In genomic region chr3:196757876-196758739, GRCh38 we compare ENCODE assay signal across 12 cellular contexts. TPM values are rescaled to one million over a fixed set of nuclear protein-coding genes. Genes with fewer than 3 reads are reported as not detected.
DNase-seq lines count a peak whose midpoint lies in the region; ATAC-seq and TF ChIP-seq lines count a peak whose summit lies in the region.
"Had no signal": no experiment of that assay in that cellular context is flagged by ENCODE, and none has a peak within 500 bp of the region (broad histone marks: within the 10 kb centered on the region; RNA-seq: fewer than 3 reads in every experiment).

No MANE protein-coding gene starts in this region.

- BruUV-seq in MCF 10A (replicated peaks; lab: Mats Ljungman, UMichigan), result no TSS peak

- H3K4me3 Mint-ChIP-seq in MCF 10A (ENCODE audit: unreplicated experiment), result no peak overlapping the region
- peak overlapping the region; percentile 15 for H3K4me3 Mint-ChIP-seq in activated naive CD8-positive, alpha-beta T cell treated with anti-CD3 and anti-CD28 coated beads for 36 hours

- H3K4me1 Mint-ChIP-seq in MCF 10A (ENCODE audit: insufficient read depth, unreplicated experiment), result peaks cover 28% of the 10 kb centered on the region
- H3K4me1 Mint-ChIP-seq in activated naive CD8-positive, alpha-beta T cell treated with anti-CD3 and anti-CD28 coated beads for 36 hours, result peaks cover 52% of the 10 kb centered on the region

- H3K36me3 Mint-ChIP-seq in MCF 10A (ENCODE audit: insufficient read depth, unreplicated experiment), result peaks cover 22% of the 10 kb centered on the region
- peaks cover 62% of the 10 kb centered on the region for H3K36me3 Mint-ChIP-seq in activated naive CD8-positive, alpha-beta T cell treated with anti-CD3 and anti-CD28 coated beads for 36 hours

- no peaks in the 10 kb centered on the region for H3K4me1 ChIP-seq in breast epithelium

- POLR2A ChIA-PET in MCF 10A (lab: Yijun Ruan, JAX), result interaction anchor here (1.5 kb wide), 1 partner anchor 17 kb away, joined by 9 read pairs; no protein-coding TSS in a partner anchor

- no peaks in the 10 kb centered on the region for H3K27me3 ChIP-seq in breast epithelium
- H3K27me3 ChIP-seq: heart right ventricle had no signal

- H3K4me3 ChIP-seq in breast epithelium, result no peak overlapping the region
- H3K4me3 ChIP-seq: heart right ventricle had no signal

- TF ChIP-seq POLR2A in breast epithelium (IDR thresholded peaks at IDR 0.05), result no peak

- no peak overlapping the region for H3K27ac ChIP-seq in breast epithelium
- H3K27ac ChIP-seq: parathyroid adenoma had no signal

- peak overlapping the region; percentile 47 for H3K27ac Mint-ChIP-seq in MCF 10A (ENCODE audit: low read depth, unreplicated experiment)
- peak overlapping the region; percentile 80 for H3K27ac Mint-ChIP-seq in activated naive CD8-positive, alpha-beta T cell treated with anti-CD3 and anti-CD28 coated beads for 36 hours

- H3K27me3 Mint-ChIP-seq in MCF 10A (ENCODE audit: insufficient read depth, unreplicated experiment), result no peaks in the 10 kb centered on the region
- no peaks in the 10 kb centered on the region for H3K27me3 Mint-ChIP-seq in activated naive CD8-positive, alpha-beta T cell treated with anti-CD3 and anti-CD28 coated beads for 36 hours

- H3K36me3 ChIP-seq in breast epithelium, result no peaks in the 10 kb centered on the region

- H3K9me3 ChIP-seq in breast epithelium, result peaks cover 6 to 8% of the 10 kb centered on the region in 2 donors

- no peak for TF ChIP-seq CTCF in MCF 10A (IDR thresholded peaks at IDR 0.05; ENCODE audit: unreplicated experiment)
- no peak for TF ChIP-seq CTCF in breast epithelium (IDR thresholded peaks at IDR 0.05)

- intact Hi-C loops in MCF 10A (cut with micrococcal nuclease), result no loop called here
- intact Hi-C loops in breast epithelium (cut with DNase I; ENCODE audit: low total_unique reads), result no loop called here

- CTCF ChIA-PET in MCF 10A (lab: Yijun Ruan, JAX), result interaction anchor here (0.6 kb wide), 1 partner anchor 37 kb away, joined by 3 read pairs; no protein-coding TSS in a partner anchor

- DNase-seq in MCF 10A (ENCODE audit: unreplicated experiment) (peak; percentile 52), breast epithelium (ENCODE audit: low spot score in 2 of 2) (no peak), globus pallidus (ENCODE audit: low spot score) (peak; percentile 76), superior temporal gyrus (ENCODE audit: extremely low spot score) (peak; percentile 78), UCSD-AML1 (lab: John Stamatoyannopoulos, UW; ENCODE audit: unreplicated experiment) (no peak), cerebellar nuclear complex (lab: John Stamatoyannopoulos, UW) (no peak)
- peak; percentile 13 for DNase-seq in activated naive CD8-positive, alpha-beta T cell treated with anti-CD3 and anti-CD28 coated beads for 36 hours
- DNase-seq: activated CD4-positive, alpha-beta T cell treated with anti-CD3 and anti-CD28 coated beads, Interleukin-2, amount 50 U/mL, for 4 hours; DMS79 treated with DMSO at 0.1 percent for 48 hours; heart right ventricle had no signal

- no peak for ATAC-seq in GM21528 (IDR thresholded peaks at IDR 0.05; ENCODE audit: low FRiP score, unreplicated experiment)

- H3K9me3 Mint-ChIP-seq in MCF 10A (ENCODE audit: unreplicated experiment), result peaks cover 10% of the 10 kb centered on the region
- peaks cover 18% of the 10 kb centered on the region for H3K9me3 Mint-ChIP-seq in activated naive CD8-positive, alpha-beta T cell treated with anti-CD3 and anti-CD28 coated beads for 36 hours

RNA-seq across cellular contexts. Expression of gene PAK2, which starts 18.5 kb away (rescaled TPM):
- 119 and 126 TPM in 2 replicates for total RNA-seq in MCF 10A (2022)
- total RNA-seq in breast epithelium, result 10 to 100 TPM; 42.3 to 71.2 (median 50.5) TPM
- total RNA-seq in activated naive CD8-positive, alpha-beta T cell treated with anti-CD3 and anti-CD28 coated beads for 36 hours, result 10 to 100 TPM; 67.9 to 69.5 TPM

RNA-seq across cellular contexts. Expression of gene PIGX, which starts 45.9 kb away (rescaled TPM):
- total RNA-seq in MCF 10A (2022), result 20.8 and 23.2 TPM in 2 replicates
- total RNA-seq in breast epithelium, result 10 to 100 TPM; 22.5 to 34.4 (median 28.2) TPM
- 10 to 100 TPM; 41.4 to 44.3 TPM for total RNA-seq in activated naive CD8-positive, alpha-beta T cell treated with anti-CD3 and anti-CD28 coated beads for 36 hours

RNA-seq across cellular contexts. Expression of gene CEP19, which starts 46.1 kb away (rescaled TPM):
- total RNA-seq in MCF 10A (2022), result 1.8 and 3.2 TPM in 2 replicates
- 1 to 10 TPM; 2.1 to 2.6 (median 2.5) TPM for total RNA-seq in breast epithelium
- total RNA-seq in activated naive CD8-positive, alpha-beta T cell treated with anti-CD3 and anti-CD28 coated beads for 36 hours, result 1 to 10 TPM; 5.6 to 6.4 TPM

Comparison
In these comparisons a context has a peak if more than half of its experiments do, and no peak if none do; other contexts are left out.
1. DNase-seq: peak in MCF 10A (single experiment), activated naive CD8-positive, alpha-beta T cell treated with anti-CD3 and anti-CD28 coated beads for 36 hours (single experiment), globus pallidus (single experiment) and superior temporal gyrus (single experiment); none in breast epithelium (0 of 2), UCSD-AML1 (single experiment) and cerebellar nuclear complex (0 of 2).